In the genomic region with DNA sequence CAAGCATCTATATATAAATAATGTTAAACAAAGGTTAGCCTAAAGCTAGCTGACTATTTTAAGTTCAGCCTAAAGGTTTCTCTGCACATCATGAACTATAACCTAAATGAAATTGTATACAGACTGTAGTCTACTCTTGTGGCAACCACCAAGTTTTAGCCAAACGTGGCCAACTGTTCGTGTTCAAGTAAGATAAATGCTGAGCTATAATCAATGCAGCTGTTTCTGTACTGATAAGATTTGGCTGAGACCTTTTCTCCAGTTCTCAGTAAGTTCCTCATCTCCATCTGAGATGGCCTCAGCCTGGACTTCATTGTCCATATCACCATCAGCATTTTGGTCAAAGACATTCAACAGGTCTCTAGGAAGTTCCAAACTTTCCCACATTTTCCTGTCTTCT, we compare ENCODE assay signal across 27 cellular contexts. TPM values are rescaled to one million over a fixed set of nuclear protein-coding genes. Genes with fewer than 3 reads are reported as not detected.
"Had no signal": no experiment of that assay in that cellular context is flagged by ENCODE, and none has a peak within 500 bp of the region (broad histone marks: within the 10 kb centered on the region; RNA-seq: fewer than 3 reads in every experiment).

No MANE protein-coding gene starts in this region.

- H3K4me3 ChIP-seq: coronary artery, esophagus squamous epithelium, neural progenitor cell, psoas muscle, sigmoid colon, testis, tibial artery had no signal

- H3K4me1 ChIP-seq: esophagus squamous epithelium, neural progenitor cell, parathyroid adenoma, psoas muscle, sigmoid colon had no signal

- H3K27me3 ChIP-seq: esophagus squamous epithelium, neural progenitor cell, sigmoid colon, testis, tibial artery had no signal

- H3K27ac ChIP-seq: coronary artery, esophagus squamous epithelium, neural progenitor cell, parathyroid adenoma, psoas muscle, sigmoid colon, testis, tibial artery had no signal

- H3K79me2 ChIP-seq: parathyroid adenoma had no signal

- H3K9me3 Mint-ChIP-seq: stimulated activated memory B cell treated with anti-CD40 and anti-IgM and Interleukin-4, amounts not matched to agents 10 μg/mL and 1 μg/mL and 100 μg/mL, for 72 hours; type B pancreatic cell had no signal

- H3K9ac ChIP-seq: neural progenitor cell, parathyroid adenoma had no signal

- FAIRE-seq: endothelial cell of umbilical vein, kidney had no signal

- ATAC-seq: left lobe of liver; naive thymus-derived CD4-positive, alpha-beta T cell; psoas muscle; right cardiac atrium; stimulated activated memory B cell treated with anti-CD40 and anti-IgM and Interleukin-4, amounts not matched to agents 10 μg/mL and 1 μg/mL and 100 μg/mL, for 72 hours; stimulated activated naive CD8-positive, alpha-beta T cell treated with anti-CD3 and anti-CD28 coated beads, Interleukin-15, Interleukin-2, amounts not matched to agents 100 U/mL and 50 U/mL, for 24 hours had no signal

- H3K9me3 ChIP-seq: esophagus squamous epithelium, psoas muscle, sigmoid colon, testis, tibial artery had no signal

- DNase-seq: dermis blood vessel endothelial cell; effector memory CD4-positive, alpha-beta T cell; esophagus squamous epithelium; foreskin melanocyte; glutamatergic neuron; kidney; mammary epithelial cell; mesendoderm; midbrain; naive thymus-derived CD4-positive, alpha-beta T cell; psoas muscle; right cardiac atrium; sigmoid colon; stimulated activated CD4-positive, alpha-beta T cell treated with anti-CD3 and anti-CD28 coated beads, Interleukin-2, amount 100 ng/mL, for 24 hours; stimulated activated CD4-positive, alpha-beta T cell treated with anti-CD3 and anti-CD28 coated beads, Interleukin-4, amount 100 ng/mL, for 24 hours; stimulated activated naive CD8-positive, alpha-beta T cell treated with anti-CD3 and anti-CD28 coated beads, Interleukin-15, Interleukin-2, amounts not matched to agents 100 U/mL and 50 U/mL, for 24 hours; substantia nigra; testis; tibial artery had no signal

- H3K27me3 Mint-ChIP-seq: type B pancreatic cell had no signal

- H3K27ac Mint-ChIP-seq: naive thymus-derived CD4-positive, alpha-beta T cell; nephron; neural progenitor cell; stimulated activated memory B cell treated with anti-CD40 and anti-IgM and Interleukin-4, amounts not matched to agents 10 μg/mL and 1 μg/mL and 100 μg/mL, for 72 hours; type B pancreatic cell had no signal

- H3K4me3 Mint-ChIP-seq: naive thymus-derived CD4-positive, alpha-beta T cell; nephron; neural progenitor cell; stimulated activated memory B cell treated with anti-CD40 and anti-IgM and Interleukin-4, amounts not matched to agents 10 μg/mL and 1 μg/mL and 100 μg/mL, for 72 hours; type B pancreatic cell had no signal

- H2AFZ ChIP-seq: neural progenitor cell, parathyroid adenoma had no signal

- H3K36me3 ChIP-seq: esophagus squamous epithelium, neural progenitor cell, sigmoid colon, tibial artery had no signal

- H3K36me3 Mint-ChIP-seq: naive thymus-derived CD4-positive, alpha-beta T cell; neural progenitor cell; stimulated activated memory B cell treated with anti-CD40 and anti-IgM and Interleukin-4, amounts not matched to agents 10 μg/mL and 1 μg/mL and 100 μg/mL, for 72 hours; type B pancreatic cell had no signal

- H3K4me2 ChIP-seq: neural progenitor cell had no signal

- H3K4me1 Mint-ChIP-seq: naive thymus-derived CD4-positive, alpha-beta T cell; neural progenitor cell; stimulated activated memory B cell treated with anti-CD40 and anti-IgM and Interleukin-4, amounts not matched to agents 10 μg/mL and 1 μg/mL and 100 μg/mL, for 72 hours had no signal

RNA-seq across cellular contexts. Expression of gene IGSF10, which starts 43.7 kb away (rescaled TPM):
- total RNA-seq: endothelial cell of umbilical vein had no signal
- polyA plus RNA-seq: mammary epithelial cell; naive thymus-derived CD4-positive, alpha-beta T cell had no signal
